In genomic region chr3:4235690-4236089, GRCh38 we compare ENCODE assay signal across 8 cellular contexts.
"Had no signal": no experiment of that assay in that cellular context is flagged by ENCODE, and none has a peak within 500 bp of the region (broad histone marks: within the 10 kb centered on the region; RNA-seq: fewer than 3 reads in every experiment).

No MANE protein-coding gene starts in this region.

- ATAC-seq: HepG2, K562 had no signal

- H3K4me3 ChIP-seq: K562 had no signal

- H3K4me2 ChIP-seq: KMS-11 had no signal

- H3K27me3 Mint-ChIP-seq: IgD-negative memory B cell had no signal

- H3K9ac ChIP-seq: KMS-11 had no signal

- DNase-seq: IMR-90, KBM-7, KG1 had no signal

- H3K27ac ChIP-seq: HL-60, KMS-11 had no signal
